Comparison of ENCODE assay signal across 10 cellular contexts in genomic region chr6:75098709-75099108, GRCh38.
DNase-seq lines count a peak whose midpoint lies in the region; ATAC-seq lines count a peak whose summit lies in the region.
"Had no signal": no experiment of that assay in that cellular context is flagged by ENCODE, and none has a peak within 500 bp of the region (broad histone marks: within the 10 kb centered on the region; RNA-seq: fewer than 3 reads in every experiment).

No MANE protein-coding gene starts in this region.

- DNase-seq in GM04504 (ENCODE audit: low read depth), result peak; percentile 92
- peak; percentile 11 for DNase-seq in UCSD-AML1 (lab: John Stamatoyannopoulos, UW; ENCODE audit: unreplicated experiment)
- peak; percentile 58 for DNase-seq in left cardiac atrium
- peak; percentile 80 for DNase-seq in sciatic nerve (ENCODE audit: low spot score)
- DNase-seq in OCI-M1 (lab: John Stamatoyannopoulos, UW), result no peak
- DNase-seq: activated CD4-positive, alpha-beta memory T cell treated with anti-CD3 and anti-CD28 coated beads for 36 hours had no signal

- ATAC-seq in left cardiac atrium, result peak; percentile 97 to 99
- ATAC-seq in sciatic nerve, result peak; percentile 97
- no peak for ATAC-seq in GM18858 (IDR thresholded peaks at IDR 0.05; ENCODE audit: unreplicated experiment)
- ATAC-seq in GM21367 (IDR thresholded peaks at IDR 0.05; ENCODE audit: unreplicated experiment), result no peak
- ATAC-seq in HG03442 (IDR thresholded peaks at IDR 0.05; ENCODE audit: unreplicated experiment), result no peak
- ATAC-seq: stimulated activated effector memory CD8-positive, alpha-beta T cell treated with anti-CD3 and anti-CD28 coated beads, Interleukin-12 subunit alpha, Interleukin-12 subunit beta, amount 100 ng/mL, for 72 hours had no signal

- intact Hi-C loops in left cardiac atrium (cut with DNase I) (loop anchor here in 1 of 2 donors (10.0 kb wide), 1 partner anchor 106 kb away; the partner anchor contains the start of gene COL12A1), sciatic nerve (cut with DNase I) (no loop called here)

Comparison
In these comparisons a context has a peak if more than half of its experiments do, and no peak if none do; other contexts are left out.
1. ATAC-seq: peak in left cardiac atrium (2 of 2) and sciatic nerve (single experiment); none in GM18858 (single experiment), GM21367 (single experiment) and HG03442 (single experiment).